Comparison of ENCODE assay signal across 1 cellular context in genomic region chr14:77457522-77458248, GRCh38.
TF ChIP-seq lines count a peak whose summit lies in the region.

TSS of gene AHSA1 (plus strand) at chr14:77458093. CDS start at chr14:77458190, 97 bp downstream.
TSS of gene VIPAS39 (minus strand) at chr14:77457601. CDS start at chr14:77454102, 3,499 bp downstream.

TF ChIP-seq in K562, 482 proteins besides CTCF, POLR2A, EP300 and RAD21 (continued from another document and continues in another):
- no peak for TF ChIP-seq HMBOX1 (IDR thresholded peaks at IDR 0.05)
- TF ChIP-seq RBM22 (IDR thresholded peaks at IDR 0.05; ENCODE audit: low read depth, low read length, poor library complexity, severe bottlenecking): no peak
- peak; percentile 52 for TF ChIP-seq PHF20 (IDR thresholded peaks at IDR 0.05; ENCODE audit: partially characterized antibody)
- no peak for TF ChIP-seq SETDB1 (IDR thresholded peaks at IDR 0.05; ENCODE audit: low read length)
- TF ChIP-seq ZNF695 (CRISPR knock-in tag; IDR thresholded peaks at IDR 0.05): no peak
- TF ChIP-seq FOXP1 (CRISPR knock-in tag; IDR thresholded peaks at IDR 0.05): no peak
- TF ChIP-seq HOXB6 (CRISPR knock-in tag; IDR thresholded peaks at IDR 0.05; ENCODE audit: borderline replicate concordance): no peak
- TF ChIP-seq MAZ (CRISPR knock-in tag; conservative IDR thresholded peaks at IDR 0.05 in 1 of 2, IDR thresholded peaks at IDR 0.05 in 1 of 2): peak; percentile 77 to 91
- TF ChIP-seq ZFP36 (IDR thresholded peaks at IDR 0.05; ENCODE audit: low read depth, low read length, partially characterized antibody): peak; percentile 80
- no peak for TF ChIP-seq ZNF184 (CRISPR knock-in tag; IDR thresholded peaks at IDR 0.05)
- TF ChIP-seq HDAC8 (tag; IDR thresholded peaks at IDR 0.05): 0 out of 2 replicates have a peak, but pooled peaks have one; percentile 33
- 0 out of 2 replicates have a peak, but pooled peaks have one; percentile 21 for TF ChIP-seq NFIC (IDR thresholded peaks at IDR 0.05)
- TF ChIP-seq PRMT5 (CRISPR knock-in tag; IDR thresholded peaks at IDR 0.05): no peak
- TF ChIP-seq ATF1 (CRISPR knock-in tag; IDR thresholded peaks at IDR 0.05): no peak
- TF ChIP-seq ATF1 (tag; IDR thresholded peaks at IDR 0.05): peak; percentile 95
- no peak for TF ChIP-seq ZBTB5 (IDR thresholded peaks at IDR 0.05)
- 0 out of 2 replicates have a peak, but pooled peaks have one; percentile 9 for TF ChIP-seq HEY1 (CRISPR knock-in tag; IDR thresholded peaks at IDR 0.05; ENCODE audit: borderline replicate concordance)
- TF ChIP-seq ZFX (CRISPR knock-in tag; IDR thresholded peaks at IDR 0.05): peak; percentile 73; the same call in 1 of the 2 replicates
- peak; percentile 30 for TF ChIP-seq SAP30 (IDR thresholded peaks at IDR 0.05; ENCODE audit: borderline replicate concordance, insufficient read depth, low read depth, low read length, poor library complexity, severe bottlenecking)
- TF ChIP-seq HCFC1 (IDR thresholded peaks at IDR 0.05; ENCODE audit: low read depth, low read length): peak; percentile 94
- peak; percentile 50; the same call in 1 of the 2 replicates for TF ChIP-seq OTX1 (CRISPR knock-in tag; IDR thresholded peaks at IDR 0.05)
- TF ChIP-seq POU5F1 (IDR thresholded peaks at IDR 0.05; ENCODE audit: borderline replicate concordance, low read depth, low read length, partially characterized antibody): peak; percentile 43
- 0 out of 2 replicates have a peak, but pooled peaks have one; percentile 6 for TF ChIP-seq RB1 (IDR thresholded peaks at IDR 0.05; ENCODE audit: low read depth)
- TF ChIP-seq HNRNPLL (IDR thresholded peaks at IDR 0.05; ENCODE audit: low read depth, low read length, poor library complexity, severe bottlenecking): peak; percentile 74
- TF ChIP-seq NFRKB (IDR thresholded peaks at IDR 0.05; ENCODE audit: low read depth): 0 out of 2 replicates have a peak, but pooled peaks have one; percentile 6
- TF ChIP-seq MED1 (CRISPR knock-in tag; IDR thresholded peaks at IDR 0.05; ENCODE audit: borderline replicate concordance): no peak
- no peak for TF ChIP-seq PTBP1 (IDR thresholded peaks at IDR 0.05; ENCODE audit: low read depth, low read length)
- peak; percentile 83 to 98 (median 92); a peak in 5 of 6 replicates for TF ChIP-seq ZBTB11 (CRISPR knock-in tag; IDR thresholded peaks at IDR 0.05)
- peak; percentile 90 for TF ChIP-seq VEZF1 (CRISPR knock-in tag; IDR thresholded peaks at IDR 0.05)
- TF ChIP-seq ZBTB9 (CRISPR knock-in tag; IDR thresholded peaks at IDR 0.05): peak; percentile 47; the same call in 1 of the 2 replicates
- no peak for TF ChIP-seq ZFP91 (CRISPR knock-in tag; IDR thresholded peaks at IDR 0.05)
- no peak for TF ChIP-seq PHB (CRISPR knock-in tag; IDR thresholded peaks at IDR 0.05)
- TF ChIP-seq AFF1 (IDR thresholded peaks at IDR 0.05; ENCODE audit: low read depth in 1 of 2, partially characterized antibody in 2 of 2): peak; percentile 13 to 99
- TF ChIP-seq TAF1 (IDR thresholded peaks at IDR 0.05; ENCODE audit: control insufficient read depth, extremely low read depth, insufficient read depth, low read length, severe bottlenecking): peak; percentile 43
- TF ChIP-seq NRF1 (conservative IDR thresholded peaks at IDR 0.05 in 1 of 2, IDR thresholded peaks at IDR 0.05 in 1 of 2): peak; percentile 10 to 14; a peak in 1 of 4 replicates
- peak; percentile 75; the same call in 1 of the 2 replicates for TF ChIP-seq JUND (IDR thresholded peaks at IDR 0.05; ENCODE audit: borderline replicate concordance, low read depth, low read length)
- TF ChIP-seq JUND (tag; IDR thresholded peaks at IDR 0.05; ENCODE audit: borderline replicate concordance, low read depth, low read length): peak; percentile 63; the same call in 2 of the 3 replicates
- TF ChIP-seq TBL1XR1 (IDR thresholded peaks at IDR 0.05; ENCODE audit: low read length in 2 of 2): peak in 1 of 2 experiments; percentile 20; a peak in 1 of 4 replicates
- peak; percentile 50; the same call in 1 of the 2 replicates for TF ChIP-seq CBFB (CRISPR knock-in tag; IDR thresholded peaks at IDR 0.05)
- TF ChIP-seq NR2C2 (CRISPR knock-in tag; IDR thresholded peaks at IDR 0.05): peak; percentile 69; the same call in 1 of the 2 replicates
- peak; percentile 98 for TF ChIP-seq NR2C2 (tag; IDR thresholded peaks at IDR 0.05)
- TF ChIP-seq TBP (optimal IDR thresholded peaks at IDR 0.05; ENCODE audit: low read depth, low read length): peak; percentile 62
- TF ChIP-seq ZBTB34 (CRISPR knock-in tag; IDR thresholded peaks at IDR 0.05): no peak
- peak; percentile 97 for TF ChIP-seq CREM (IDR thresholded peaks at IDR 0.05; ENCODE audit: low read depth)
- TF ChIP-seq ZNF263 (CRISPR knock-in tag; IDR thresholded peaks at IDR 0.05; ENCODE audit: borderline replicate concordance): no peak
- peak; percentile 88 for TF ChIP-seq MBD2 (IDR thresholded peaks at IDR 0.05; ENCODE audit: borderline replicate concordance, low read depth)
